ENCODE assay signal across 32 cellular contexts in genomic region chr16:4833584-4833983, GRCh38. TPM values are rescaled to one million over a fixed set of nuclear protein-coding genes. Genes with fewer than 3 reads are reported as not detected.
"Had no signal": no experiment of that assay in that cellular context is flagged by ENCODE, and none has a peak within 500 bp of the region (broad histone marks: within the 10 kb centered on the region; RNA-seq: fewer than 3 reads in every experiment).

No MANE protein-coding gene starts in this region.

- H3K4me3 ChIP-seq: adrenal gland, body of pancreas, gastroesophageal sphincter, pancreas, right atrium auricular region, suprapubic skin, tibial artery had no signal

- H3K27ac Mint-ChIP-seq: activated CD4-positive, alpha-beta memory T cell treated with anti-CD3 and anti-CD28 coated beads for 36 hours; activated naive CD8-positive, alpha-beta T cell treated with anti-CD3 and anti-CD28 coated beads for 36 hours; stimulated activated naive B cell treated with anti-CD40 and anti-IgM and Interleukin-4, amounts not matched to agents 10 μg/mL and 1 μg/mL and 100 μg/mL, for 72 hours; WTC11 had no signal

- ATAC-seq: body of pancreas; gastroesophageal sphincter; left cardiac atrium; naive thymus-derived CD4-positive, alpha-beta T cell; pancreas; WTC11 had no signal

- H3K4me1 ChIP-seq: body of pancreas, pancreas, suprapubic skin, tibial artery had no signal

- H3K9me3 ChIP-seq: adrenal gland, body of pancreas, gastroesophageal sphincter, pancreas, right atrium auricular region, suprapubic skin, tibial artery had no signal

- H3K4me3 Mint-ChIP-seq: activated CD4-positive, alpha-beta memory T cell treated with anti-CD3 and anti-CD28 coated beads for 36 hours; activated naive CD8-positive, alpha-beta T cell treated with anti-CD3 and anti-CD28 coated beads for 36 hours; naive thymus-derived CD4-positive, alpha-beta T cell; stimulated activated naive B cell treated with anti-CD40 and anti-IgM and Interleukin-4, amounts not matched to agents 10 μg/mL and 1 μg/mL and 100 μg/mL, for 72 hours; WTC11 had no signal

- H3K9me3 Mint-ChIP-seq: activated CD4-positive, alpha-beta memory T cell treated with anti-CD3 and anti-CD28 coated beads for 36 hours; activated naive CD8-positive, alpha-beta T cell treated with anti-CD3 and anti-CD28 coated beads for 36 hours; naive thymus-derived CD4-positive, alpha-beta T cell; stimulated activated naive B cell treated with anti-CD40 and anti-IgM and Interleukin-4, amounts not matched to agents 10 μg/mL and 1 μg/mL and 100 μg/mL, for 72 hours; WTC11 had no signal

- DNase-seq: activated CD4-positive, alpha-beta memory T cell treated with anti-CD3 and anti-CD28 coated beads for 36 hours; activated CD4-positive, alpha-beta T cell treated with anti-CD3 and anti-CD28 coated beads for 48 hours; activated naive CD4-positive, alpha-beta T cell treated with Interleukin-2 at 50 U/mL for 16 hours; activated naive CD8-positive, alpha-beta T cell treated with anti-CD3 and anti-CD28 coated beads for 36 hours; activated T-cell treated with anti-CD3 and anti-CD28 coated beads, Interleukin-2, amount 50 U/mL, for 48 hours; aorta; dermis blood vessel endothelial cell; effector CD8-positive, alpha-beta T cell; hippocampal formation; left cardiac atrium; midbrain; naive thymus-derived CD4-positive, alpha-beta T cell; nucleus accumbens; pancreas; stimulated activated CD4-positive, alpha-beta T cell treated with anti-CD3 and anti-CD28 coated beads, Interleukin-15, amount 100 ng/mL, for 24 hours; stimulated activated CD4-positive, alpha-beta T cell treated with anti-CD3 and anti-CD28 coated beads, Interleukin-2, amount 100 ng/mL, for 24 hours; stimulated activated naive B cell treated with anti-CD40 and anti-IgM and Interleukin-4, amounts not matched to agents 10 μg/mL and 1 μg/mL and 100 μg/mL, for 72 hours; T-helper 9 cell; tibial artery had no signal

- H3K4me1 Mint-ChIP-seq: WTC11 had no signal

- H3K27me3 ChIP-seq: adrenal gland, body of pancreas, gastroesophageal sphincter, pancreas, right atrium auricular region, suprapubic skin, tibial artery had no signal

- H3K27ac ChIP-seq: adrenal gland, body of pancreas, gastroesophageal sphincter, pancreas, right atrium auricular region, suprapubic skin, tibial artery had no signal

- H3K27me3 Mint-ChIP-seq: activated CD4-positive, alpha-beta memory T cell treated with anti-CD3 and anti-CD28 coated beads for 36 hours; activated naive CD8-positive, alpha-beta T cell treated with anti-CD3 and anti-CD28 coated beads for 36 hours; naive thymus-derived CD4-positive, alpha-beta T cell; stimulated activated naive B cell treated with anti-CD40 and anti-IgM and Interleukin-4, amounts not matched to agents 10 μg/mL and 1 μg/mL and 100 μg/mL, for 72 hours had no signal

RNA-seq across cellular contexts. Expression of gene SMIM22, which starts 38.4 kb away (rescaled TPM):
- total RNA-seq: activated CD4-positive, alpha-beta memory T cell treated with anti-CD3 and anti-CD28 coated beads for 36 hours; activated naive CD8-positive, alpha-beta T cell treated with anti-CD3 and anti-CD28 coated beads for 36 hours; adrenal gland; aorta; dermis blood vessel endothelial cell; gastroesophageal sphincter; left cardiac atrium; naive thymus-derived CD4-positive, alpha-beta T cell; pulmonary artery endothelial cell; right atrium auricular region; T-helper 1 cell treated with Interleukin-12 subunit alpha and Interleukin-12 subunit beta and Interleukin-4 antibody, amounts not matched to agents 30 ng/mL and 1 ng/mL, for 36 hours; WTC11 had no signal
- polyA plus RNA-seq: adrenal gland; naive thymus-derived CD4-positive, alpha-beta T cell; neural cell had no signal

RNA-seq across cellular contexts. Expression of gene SEPTIN12, which starts 45.4 kb away (rescaled TPM):
- total RNA-seq: activated CD4-positive, alpha-beta memory T cell treated with anti-CD3 and anti-CD28 coated beads for 36 hours; activated naive CD8-positive, alpha-beta T cell treated with anti-CD3 and anti-CD28 coated beads for 36 hours; adrenal gland; aorta; body of pancreas; dermis blood vessel endothelial cell; epithelial cell of proximal tubule; gastroesophageal sphincter; left cardiac atrium; liver; naive thymus-derived CD4-positive, alpha-beta T cell; pancreas; pulmonary artery endothelial cell; right atrium auricular region; suprapubic skin; T-helper 1 cell treated with Interleukin-12 subunit alpha and Interleukin-12 subunit beta and Interleukin-4 antibody, amounts not matched to agents 30 ng/mL and 1 ng/mL, for 36 hours; ureter; WTC11 had no signal
- polyA plus RNA-seq: aorta; keratinocyte; liver; naive thymus-derived CD4-positive, alpha-beta T cell had no signal
